10 cellular contexts compared by ENCODE assay signal in the genomic region with DNA sequence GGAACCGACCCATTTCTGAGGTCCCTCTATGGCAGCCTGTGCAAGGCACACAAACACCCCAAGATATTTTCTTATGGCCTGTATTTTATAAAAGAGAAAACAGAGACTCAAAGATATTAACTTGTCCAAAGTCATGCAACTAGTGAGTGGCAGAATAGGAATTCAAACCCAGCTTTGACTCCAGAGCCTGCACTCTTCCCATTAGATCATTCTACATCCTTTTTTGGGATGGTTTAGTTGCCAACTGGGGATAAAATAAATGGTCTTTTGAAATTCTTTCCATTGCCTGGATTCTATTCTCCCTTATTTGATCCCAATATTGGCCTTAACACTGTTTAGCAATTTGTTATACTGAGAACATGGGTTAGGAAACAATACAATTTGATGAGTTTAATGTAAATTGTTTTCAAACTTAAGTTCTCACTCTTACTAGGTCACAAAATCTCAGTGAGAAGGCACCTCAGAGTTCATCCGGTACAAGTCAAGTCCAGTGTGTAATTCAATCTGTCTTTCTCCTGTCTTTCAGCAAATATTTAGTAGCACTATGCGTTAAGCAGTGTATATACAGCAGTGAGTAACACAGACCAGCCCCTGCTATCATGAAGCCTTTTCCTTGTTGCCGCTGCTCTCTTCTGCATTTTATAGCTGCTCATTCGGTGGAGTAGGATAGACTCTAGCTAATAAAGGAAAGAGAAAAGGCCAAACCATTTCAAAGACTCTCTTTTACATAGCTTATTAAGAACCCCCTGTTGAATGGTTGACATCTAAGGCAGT.
DNase-seq lines count a peak whose midpoint lies in the region; ATAC-seq and TF ChIP-seq lines count a peak whose summit lies in the region.
"Had no signal": no experiment of that assay in that cellular context is flagged by ENCODE, and none has a peak within 500 bp of the region (broad histone marks: within the 10 kb centered on the region; RNA-seq: fewer than 3 reads in every experiment).

No MANE protein-coding gene starts in this region.

- H3K4me1 Mint-ChIP-seq in activated T-helper 1 cell treated with anti-CD3 and anti-CD28 coated beads, Interleukin-12 subunit alpha, Interleukin-12 subunit beta, Interleukin-2, Interleukin-4 antibody, amounts not matched to agents 30 ng/mL and 10 ng/mL and 1 ng/mL, durations not matched to agents 14 hours and 24 hours and 36 hours (ENCODE audit: low read depth) = peaks cover 14% of the 10 kb centered on the region

- TF ChIP-seq POLR2A in gastrocnemius medialis (IDR thresholded peaks at IDR 0.05) = no peak

- TF ChIP-seq CTCF in cardiac muscle cell (IDR thresholded peaks at IDR 0.05; ENCODE audit: low read depth, low read length) (no peak), gastrocnemius medialis (IDR thresholded peaks at IDR 0.05 in 4 of 5, conservative IDR thresholded peaks at IDR 0.05 in 1 of 5) (no peak)

- H3K9me3 ChIP-seq in cardiac muscle cell (ENCODE audit: low read depth) = no peaks in the 10 kb centered on the region
- H3K9me3 ChIP-seq in gastrocnemius medialis = no peaks in the 10 kb centered on the region

- DNase-seq in Daoy (ENCODE audit: low read depth) = peak; percentile 61
- no peak for DNase-seq in activated T-helper 1 cell treated with anti-CD3 and anti-CD28 coated beads, Interleukin-12 subunit alpha, Interleukin-12 subunit beta, Interleukin-2, Interleukin-4 antibody, amounts not matched to agents 30 ng/mL and 10 ng/mL and 1 ng/mL, durations not matched to agents 14 hours and 24 hours and 36 hours (ENCODE audit: low spot score)
- DNase-seq in cardiac muscle cell (ENCODE audit: low read depth in 1 of 2, low spot score in 1 of 2) = peak; percentile 21 to 42
- no peak for DNase-seq in gastrocnemius medialis
- no peak for DNase-seq in NCI-H226
- no peak for DNase-seq in NCI-H2227 (lab: John Stamatoyannopoulos, UW; ENCODE audit: unreplicated experiment)
- DNase-seq in NCI-H1436 treated with DMSO at 0.1 percent for 48 hours (lab: John Stamatoyannopoulos, UW) = no peak
- DNase-seq: NCI-H1048, retina had no signal

- peak; percentile 23 to 57 for ATAC-seq in gastrocnemius medialis
- ATAC-seq in HG03139 (IDR thresholded peaks at IDR 0.05; ENCODE audit: unreplicated experiment) = no peak

- H3K36me3 ChIP-seq in cardiac muscle cell = no peaks in the 10 kb centered on the region
- no peaks in the 10 kb centered on the region for H3K36me3 ChIP-seq in gastrocnemius medialis

- H3K27ac ChIP-seq in cardiac muscle cell (peak overlapping the region; percentile 85), gastrocnemius medialis (peak overlapping the region; percentile 82 to 88 (median 84))

- in situ Hi-C loops in gastrocnemius medialis (cut with MboI; ENCODE audit: low sequenced_read_pairs in 4 of 4) = loop anchor here in 1 of 4 donors (10.0 kb wide), 1 partner anchor 172 kb away; no protein-coding TSS in a partner anchor

- no peaks in the 10 kb centered on the region for H3K27me3 Mint-ChIP-seq in activated T-helper 1 cell treated with anti-CD3 and anti-CD28 coated beads, Interleukin-12 subunit alpha, Interleukin-12 subunit beta, Interleukin-2, Interleukin-4 antibody, amounts not matched to agents 30 ng/mL and 10 ng/mL and 1 ng/mL, durations not matched to agents 14 hours and 24 hours and 36 hours (ENCODE audit: insufficient read depth)

- H3K27me3 ChIP-seq in cardiac muscle cell = no peaks in the 10 kb centered on the region
- H3K27me3 ChIP-seq in gastrocnemius medialis = no peaks in the 10 kb centered on the region

- H3K9me3 Mint-ChIP-seq in activated T-helper 1 cell treated with anti-CD3 and anti-CD28 coated beads, Interleukin-12 subunit alpha, Interleukin-12 subunit beta, Interleukin-2, Interleukin-4 antibody, amounts not matched to agents 30 ng/mL and 10 ng/mL and 1 ng/mL, durations not matched to agents 14 hours and 24 hours and 36 hours = peaks cover 17% of the 10 kb centered on the region

- peak overlapping the region; percentile 67 for H3K27ac Mint-ChIP-seq in activated T-helper 1 cell treated with anti-CD3 and anti-CD28 coated beads, Interleukin-12 subunit alpha, Interleukin-12 subunit beta, Interleukin-2, Interleukin-4 antibody, amounts not matched to agents 30 ng/mL and 10 ng/mL and 1 ng/mL, durations not matched to agents 14 hours and 24 hours and 36 hours

- H3K36me3 Mint-ChIP-seq in activated T-helper 1 cell treated with anti-CD3 and anti-CD28 coated beads, Interleukin-12 subunit alpha, Interleukin-12 subunit beta, Interleukin-2, Interleukin-4 antibody, amounts not matched to agents 30 ng/mL and 10 ng/mL and 1 ng/mL, durations not matched to agents 14 hours and 24 hours and 36 hours (ENCODE audit: low read depth) = peaks cover 2% of the 10 kb centered on the region

- no peak overlapping the region for H3K4me3 ChIP-seq in cardiac muscle cell
- peak overlapping the region; percentile 41 to 51 (median 44) for H3K4me3 ChIP-seq in gastrocnemius medialis

- H3K4me1 ChIP-seq in cardiac muscle cell (ENCODE audit: low read depth) (peaks cover 16% of the 10 kb centered on the region), gastrocnemius medialis (peaks cover 15 to 20% of the 10 kb centered on the region in 2 donors)

- intact Hi-C loops in activated T-helper 1 cell treated with anti-CD3 and anti-CD28 coated beads, Interleukin-12 subunit alpha, Interleukin-12 subunit beta, Interleukin-2, Interleukin-4 antibody, amounts not matched to agents 30 ng/mL and 10 ng/mL and 1 ng/mL, durations not matched to agents 14 hours and 24 hours and 36 hours (cut with micrococcal nuclease) = loop anchor here (5.0 to 10.0 kb wide), 2 partner anchors 290 to 468 kb away; no protein-coding TSS in a partner anchor
- intact Hi-C loops in gastrocnemius medialis (cut with DNase I; ENCODE audit: low total_unique reads) = loop anchor here (2.0 to 5.0 kb wide), 4 partner anchors 36 to 180 kb away; a partner anchor contains a TSS

- no peak overlapping the region for H3K4me3 Mint-ChIP-seq in activated T-helper 1 cell treated with anti-CD3 and anti-CD28 coated beads, Interleukin-12 subunit alpha, Interleukin-12 subunit beta, Interleukin-2, Interleukin-4 antibody, amounts not matched to agents 30 ng/mL and 10 ng/mL and 1 ng/mL, durations not matched to agents 14 hours and 24 hours and 36 hours

Comparison
In these comparisons a context has a peak if more than half of its experiments do, and no peak if none do; other contexts are left out.
1. DNase-seq: peak in Daoy (single experiment) and cardiac muscle cell (2 of 2); none in activated T-helper 1 cell treated with anti-CD3 and anti-CD28 coated beads, Interleukin-12 subunit alpha, Interleukin-12 subunit beta, Interleukin-2, Interleukin-4 antibody, amounts not matched to agents 30 ng/mL and 10 ng/mL and 1 ng/mL, durations not matched to agents 14 hours and 24 hours and 36 hours (single experiment), gastrocnemius medialis (0 of 2), NCI-H226 (single experiment), NCI-H2227 (single experiment) and NCI-H1436 treated with DMSO at 0.1 percent for 48 hours (single experiment).